In genomic region chr7:53191296-53191695, GRCh38 we compare ENCODE assay signal across 33 cellular contexts.
"Had no signal": no experiment of that assay in that cellular context is flagged by ENCODE, and none has a peak within 500 bp of the region (broad histone marks: within the 10 kb centered on the region; RNA-seq: fewer than 3 reads in every experiment).

No MANE protein-coding gene starts in this region.

- H3K4me3 ChIP-seq: body of pancreas, breast epithelium, K562, Peyer's patch had no signal

- H3K27ac ChIP-seq: ascending aorta, body of pancreas, breast epithelium, Peyer's patch, RWPE1, VCaP had no signal

- H3K36me3 ChIP-seq: ascending aorta, breast epithelium, Peyer's patch had no signal

- H3K27me3 ChIP-seq: ascending aorta, body of pancreas, breast epithelium, Peyer's patch had no signal

- ATAC-seq: body of pancreas, K562, PC-3 had no signal

- H3K4me1 ChIP-seq: body of pancreas, breast epithelium, Peyer's patch had no signal

- DNase-seq: activated B cell treated with CpG ODN at 0.5 μM for 24 hours; activated CD4-positive, alpha-beta memory T cell treated with anti-CD3 and anti-CD28 coated beads, Interleukin-2, amount 10 ng/mL, durations not matched to agents 7 days and 5 days; activated CD4-positive, alpha-beta T cell treated with anti-CD3 and anti-CD28 coated beads for 4 hours; activated CD4-positive, alpha-beta T cell treated with anti-CD3 and anti-CD28 coated beads, Interleukin-2, amount 50 U/mL, for 1 hour; activated CD4-positive, CD25-positive, alpha-beta regulatory T cell treated with anti-CD3 and anti-CD28 coated beads, Interleukin-2, amount 50 U/mL, for 72 hours; activated gamma-delta T cell; activated naive CD4-positive, alpha-beta T cell treated with Interleukin-2 at 50 U/mL for 16 hours; activated naive CD8-positive, alpha-beta T cell treated with anti-CD3 and anti-CD28 coated beads, Interleukin-2, amount 10 ng/mL, durations not matched to agents 7 days and 5 days; activated T-cell treated with anti-CD3 and anti-CD28 coated beads, Interleukin-2, amount 50 U/mL, for 24 hours; amygdala; body of pancreas; caudate nucleus; NCI-H1105; NCI-H1436; NCI-H1694; NCI-H1930; NCI-H2081 treated with DMSO at 0.1 percent for 48 hours; NCI-H446 treated with DMSO at 0.1 percent for 48 hours; NCI-H524; NCI-H69; NCI-H82; PC-3; Peyer's patch; Right ventricle myocardium superior; SW 1271; T-helper 1 cell; T-helper 2 cell; T-helper 9 cell had no signal
